ENCODE assay signal across 8 cellular contexts in the genomic region with DNA sequence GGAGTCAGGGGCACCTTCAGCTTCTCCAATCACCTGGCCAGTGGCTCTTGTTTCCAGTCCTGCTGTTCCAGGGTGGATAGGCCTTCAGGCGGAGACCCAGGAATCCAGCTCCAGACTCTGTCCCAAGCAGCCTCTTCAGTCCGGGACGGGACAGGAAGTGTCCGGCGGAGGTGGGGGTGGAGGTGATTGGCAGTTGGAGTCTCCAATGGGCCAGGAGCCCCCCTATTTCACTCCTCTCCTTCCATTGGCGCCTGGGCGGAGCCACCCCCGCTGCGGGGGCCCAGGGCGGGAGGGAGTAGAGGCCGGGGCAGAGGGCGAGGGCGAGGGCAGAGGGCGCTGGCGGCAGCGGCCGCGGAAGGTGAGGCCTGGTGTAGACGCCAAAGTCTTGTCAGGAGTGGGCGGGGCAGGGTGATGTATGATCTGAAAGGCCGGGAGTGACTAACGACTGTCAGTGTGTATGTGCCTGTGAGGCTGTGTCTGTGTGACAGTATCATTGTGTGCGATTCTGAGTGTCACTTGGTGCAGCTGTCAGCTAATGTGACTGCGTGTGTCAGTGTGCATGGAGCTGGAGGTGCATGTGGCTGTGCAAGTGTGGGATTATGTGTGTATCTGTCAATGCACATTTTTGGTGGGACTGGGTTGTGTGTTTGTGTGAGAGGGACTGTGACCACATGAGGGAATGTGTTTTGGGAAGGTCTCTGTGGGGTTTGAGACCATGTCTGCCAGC. TPM values are rescaled to one million over a fixed set of nuclear protein-coding genes. Genes with fewer than 3 reads are reported as not detected.
DNase-seq lines count a peak whose midpoint lies in the region; ATAC-seq and TF ChIP-seq lines count a peak whose summit lies in the region.

Gene IL11RA, plus strand, starts transcription at position 310 of the 727 bp plus-strand sequence. CDS start 3,033 bp downstream, outside the sequence.

- TF ChIP-seq CTCF in parathyroid adenoma (IDR thresholded peaks at IDR 0.05) = no peak

- peak; percentile 90 to 92 for ATAC-seq in activated CD4-positive, CD25-positive, alpha-beta regulatory T cell treated with anti-CD3 and anti-CD28 coated beads, Interleukin-2, amount 50 U/mL, for 24 hours
- ATAC-seq in left ventricle myocardium superior (peak; percentile 82), HG03439 (IDR thresholded peaks at IDR 0.05; ENCODE audit: unreplicated experiment) (no peak)

- no peaks in the 10 kb centered on the region for H3K27me3 ChIP-seq in parathyroid adenoma (ENCODE audit: control insufficient read depth, insufficient read depth, low read length)

- H3K36me3 ChIP-seq in parathyroid adenoma (ENCODE audit: control insufficient read depth, insufficient read depth, low read length) = no peaks in the 10 kb centered on the region

- no peak for DNase-seq in activated CD4-positive, CD25-positive, alpha-beta regulatory T cell (lab: John Stamatoyannopoulos, UW)
- DNase-seq in RKO (ENCODE audit: low spot score) (peak; percentile 92), left ventricle myocardium superior (peak; percentile 93)
- no peak for DNase-seq in NK-92 treated with Interleukin-12 subunit alpha and Interleukin-12 subunit beta, amount 100 ng/mL, for 24 hours (lab: John Stamatoyannopoulos, UW)

- no peak within 1 kb of the TSS for H3K9ac ChIP-seq in parathyroid adenoma

- intact Hi-C loops in left ventricle myocardium superior (cut with micrococcal nuclease) = no loop called here

- peak within 1 kb of the TSS; percentile 48 for H3K4me3 ChIP-seq in parathyroid adenoma (ENCODE audit: low read depth, low read length)

- peak within 1 kb of the TSS; percentile 65 for H2AFZ ChIP-seq in parathyroid adenoma

- H3K79me2 ChIP-seq in parathyroid adenoma = peaks cover 3% of the 10 kb centered on the region

- H3K27ac ChIP-seq in angular gyrus (ENCODE audit: low read depth, low read length) = peak within 1 kb of the TSS; percentile 68
- H3K27ac ChIP-seq in parathyroid adenoma = peak within 1 kb of the TSS; percentile 64

- peaks cover 10% of the 10 kb centered on the region for H3K4me1 ChIP-seq in parathyroid adenoma

- no peaks in the 10 kb centered on the region for H3K9me3 ChIP-seq in parathyroid adenoma (ENCODE audit: control insufficient read depth, low read length)

- peak within 1 kb of the TSS; percentile 62 for H3K4me2 ChIP-seq in parathyroid adenoma (ENCODE audit: low read length)

RNA-seq across cellular contexts. Expression of gene IL11RA, which starts in this region (rescaled TPM):
- 51.7 TPM for total RNA-seq in left ventricle myocardium superior

Comparison
In these comparisons a context has a peak if more than half of its experiments do, and no peak if none do; other contexts are left out.
1. DNase-seq: peak in RKO (single experiment) and left ventricle myocardium superior (single experiment); none in activated CD4-positive, CD25-positive, alpha-beta regulatory T cell (0 of 4) and NK-92 treated with Interleukin-12 subunit alpha and Interleukin-12 subunit beta, amount 100 ng/mL, for 24 hours (single experiment).